In the genomic region with DNA sequence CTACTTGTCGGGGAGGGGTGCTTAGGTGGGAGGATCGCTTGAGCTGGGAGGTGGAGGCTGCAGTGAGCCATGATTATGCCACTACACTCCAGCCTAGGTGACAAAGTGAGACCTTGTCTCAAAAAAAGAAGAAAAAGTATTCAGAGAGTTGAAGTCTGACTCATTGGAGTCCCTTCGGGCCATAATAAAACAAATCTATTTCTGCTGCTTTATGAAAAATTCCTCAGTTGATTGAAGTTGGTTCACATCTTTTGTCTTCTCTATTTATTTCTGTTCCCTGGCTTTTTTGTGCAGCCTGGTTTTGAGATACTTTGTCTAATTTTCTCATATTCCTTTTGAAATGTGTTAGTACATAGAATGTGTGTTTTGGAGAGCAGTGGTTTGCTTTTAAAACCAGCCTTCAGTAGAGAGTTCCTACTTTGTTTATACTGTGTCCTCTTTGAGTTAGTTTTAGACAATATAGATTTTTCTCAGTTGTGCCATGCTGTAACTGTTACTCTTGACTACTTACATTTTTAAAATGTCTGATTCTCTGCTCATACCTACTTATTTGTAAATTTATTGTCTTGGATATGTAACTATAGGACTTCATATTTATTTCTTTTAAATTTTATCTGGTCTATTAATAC, we compare ENCODE assay signal across 21 cellular contexts. TPM values are rescaled to one million over a fixed set of nuclear protein-coding genes. Genes with fewer than 3 reads are reported as not detected.
DNase-seq lines count a peak whose midpoint lies in the region; ATAC-seq and TF ChIP-seq lines count a peak whose summit lies in the region.
"Had no signal": no experiment of that assay in that cellular context is flagged by ENCODE, and none has a peak within 500 bp of the region (broad histone marks: within the 10 kb centered on the region; RNA-seq: fewer than 3 reads in every experiment).

No MANE protein-coding gene starts in this region.

- BruUV-seq in MCF 10A (replicated peaks; lab: Mats Ljungman, UMichigan) = no TSS peak

- peak overlapping the region; percentile 51 for H3K27ac Mint-ChIP-seq in MCF 10A (ENCODE audit: low read depth, unreplicated experiment)

- no peak for TF ChIP-seq POLR2A in breast epithelium (IDR thresholded peaks at IDR 0.05)

- H3K36me3 ChIP-seq in breast epithelium = no peaks in the 10 kb centered on the region

- H3K27ac ChIP-seq in breast epithelium (no peak overlapping the region), substantia nigra (ENCODE audit: low read depth, low read length, poor library complexity, severe bottlenecking) (no peak overlapping the region)
- H3K27ac ChIP-seq: sigmoid colon had no signal

- no peak for ATAC-seq in GM21528 (IDR thresholded peaks at IDR 0.05; ENCODE audit: low FRiP score, unreplicated experiment)
- ATAC-seq: activated CD4-positive, CD25-positive, alpha-beta regulatory T cell treated with anti-CD3 and anti-CD28 coated beads, Interleukin-2, amount 50 U/mL, for 24 hours had no signal

- peaks cover 72% of the 10 kb centered on the region for H3K36me3 Mint-ChIP-seq in MCF 10A (ENCODE audit: insufficient read depth, unreplicated experiment)

- no peak overlapping the region for H3K4me3 Mint-ChIP-seq in MCF 10A (ENCODE audit: unreplicated experiment)
- H3K4me3 Mint-ChIP-seq: T-helper 1 cell treated with Interleukin-12 subunit alpha and Interleukin-12 subunit beta and Interleukin-4 antibody, amounts not matched to agents 30 μg/mL and 1 μg/mL, for 36 hours had no signal

- TF ChIP-seq CTCF in MCF 10A (IDR thresholded peaks at IDR 0.05; ENCODE audit: unreplicated experiment) (no peak), breast epithelium (IDR thresholded peaks at IDR 0.05) (no peak)

- no peaks in the 10 kb centered on the region for H3K4me1 ChIP-seq in breast epithelium

- H3K4me3 ChIP-seq in breast epithelium = no peak overlapping the region
- H3K4me3 ChIP-seq: sigmoid colon, thyroid gland had no signal

- no peaks in the 10 kb centered on the region for H3K27me3 Mint-ChIP-seq in MCF 10A (ENCODE audit: insufficient read depth, unreplicated experiment)

- H3K9me3 ChIP-seq in breast epithelium = no peaks in the 10 kb centered on the region
- H3K9me3 ChIP-seq: sigmoid colon, thyroid gland had no signal

- intact Hi-C loops in MCF 10A (cut with micrococcal nuclease) = no loop called here
- intact Hi-C loops in breast epithelium (cut with DNase I; ENCODE audit: low total_unique reads) = no loop called here
- intact Hi-C loops in cardiac septum (cut with DNase I) = no loop called here

- no peaks in the 10 kb centered on the region for H3K9me3 Mint-ChIP-seq in MCF 10A (ENCODE audit: unreplicated experiment)
- H3K9me3 Mint-ChIP-seq: T-helper 1 cell treated with Interleukin-12 subunit alpha and Interleukin-12 subunit beta and Interleukin-4 antibody, amounts not matched to agents 30 μg/mL and 1 μg/mL, for 36 hours had no signal

- POLR2A ChIA-PET in MCF 10A (lab: Yijun Ruan, JAX) = interaction anchor here (2.0 kb wide), 1 partner anchor 22 kb away, joined by 4 read pairs; no protein-coding TSS in a partner anchor

- DNase-seq in MCF 10A (ENCODE audit: unreplicated experiment) (peak; percentile 5), breast epithelium (ENCODE audit: low spot score in 2 of 2) (no peak), astrocyte of the hippocampus (ENCODE audit: low read depth, low spot score) (peak; percentile 8), hepatic stellate cell (ENCODE audit: low spot score) (peak; percentile 32), mucosa of gallbladder (ENCODE audit: low spot score) (no peak), substantia nigra (lab: John Stamatoyannopoulos, UW) (no peak), cardiac septum (ENCODE audit: low spot score) (no peak)
- DNase-seq: ACHN; activated CD8-positive, alpha-beta memory T cell treated with anti-CD3 and anti-CD28 coated beads, Interleukin-2, amount 50 U/mL, for 48 hours; activated naive CD4-positive, alpha-beta T cell; caudate nucleus; GDM1; NCI-H1105; NCI-H2171 treated with DMSO at 0.1 percent for 48 hours; RPMI8226; sigmoid colon; stimulated activated CD4-positive, alpha-beta T cell treated with anti-CD3 and anti-CD28 coated beads, Interleukin-4, amount 100 ng/mL, for 24 hours; thyroid gland had no signal

- H3K27me3 ChIP-seq in breast epithelium = no peaks in the 10 kb centered on the region
- H3K27me3 ChIP-seq: sigmoid colon, thyroid gland had no signal

- peaks cover 18% of the 10 kb centered on the region for H3K4me1 Mint-ChIP-seq in MCF 10A (ENCODE audit: insufficient read depth, unreplicated experiment)

- CTCF ChIA-PET in MCF 10A (lab: Yijun Ruan, JAX) = interaction anchor here (0.7 to 0.9 kb wide), 3 partner anchors 35 to 103 kb away, joined by 3 to 6 read pairs (median 3); no protein-coding TSS in a partner anchor

RNA-seq across cellular contexts. Expression of gene LUC7L2, which starts 36.7 kb away (rescaled TPM):
- 138 and 145 TPM in 2 replicates for total RNA-seq in MCF 10A (2022)
- 100 to 1,000 TPM in 1 of 3 donors, 10 to 100 TPM in 2; 77.3 to 108 (median 89.8) TPM for total RNA-seq in breast epithelium
- total RNA-seq in mucosa of gallbladder = 101 TPM
- 64.9 TPM for total RNA-seq in cardiac septum

RNA-seq across cellular contexts. Expression of gene FMC1, which starts 55.3 kb away (rescaled TPM):
- total RNA-seq in MCF 10A (2022) = 11.8 and 11.9 TPM in 2 replicates
- total RNA-seq in breast epithelium = 10 to 100 TPM; 12.5 to 13.9 (median 13.5) TPM
- total RNA-seq in mucosa of gallbladder = 18.2 TPM
- 29.4 TPM for total RNA-seq in cardiac septum

Comparison
In these comparisons a context has a peak if more than half of its experiments do, and no peak if none do; other contexts are left out.
1. DNase-seq: peak in MCF 10A (single experiment), astrocyte of the hippocampus (single experiment) and hepatic stellate cell (single experiment); none in breast epithelium (0 of 2), mucosa of gallbladder (single experiment), substantia nigra (0 of 49) and cardiac septum (single experiment).